8 cellular contexts compared by ENCODE assay signal in genomic region chr1:235050911-235051360, GRCh38.
A peak's percentile ranks its signal among the peaks of the same experiment; 100 is the strongest.
DNase-seq lines count a peak whose midpoint lies in the region; ATAC-seq and TF ChIP-seq lines count a peak whose summit lies in the region.

No MANE protein-coding gene starts in this region.

- CTCF ChIA-PET in GM10248 (lab: Yijun Ruan, JAX): interaction anchor here (0.9 to 5.5 kb wide), 9 partner anchors 10 to 188 kb away, joined by 3 to 30 read pairs (median 4); no protein-coding TSS in a partner anchor

- peak; percentile 76 for DNase-seq in GM10248 (ENCODE audit: extremely low spot score)
- DNase-seq in amniotic epithelial cell (ENCODE audit: low read depth): peak; percentile 84
- DNase-seq in myocyte (ENCODE audit: low read depth): peak; percentile 55
- no peak for DNase-seq in cortex of kidney (lab: John Stamatoyannopoulos, UW)
- DNase-seq in epidermal melanocyte (ENCODE audit: insufficient read length, low spot score): no peak
- no peak for DNase-seq in NCI-H524 treated with DMSO at 0.1 percent for 48 hours (lab: John Stamatoyannopoulos, UW)
- no peak for DNase-seq in NCI-H2227 treated with DMSO at 0.1 percent for 48 hours (lab: John Stamatoyannopoulos, UW)

- ATAC-seq in GM21786 (IDR thresholded peaks at IDR 0.05; ENCODE audit: unreplicated experiment): peak; percentile 33

- no peak for TF ChIP-seq CTCF in GM10248 (IDR thresholded peaks at IDR 0.05; ENCODE audit: control extremely low read depth, extremely low read depth, low read depth, missing control alignments)

- POLR2A ChIA-PET in GM10248 (lab: Yijun Ruan, JAX): interaction anchor here (0.9 to 1.8 kb wide), 6 partner anchors 23 to 440 kb away, joined by 3 to 6 read pairs (median 4); no protein-coding TSS in a partner anchor

Comparison
In these comparisons a context has a peak if more than half of its experiments do, and no peak if none do; other contexts are left out.
1. DNase-seq: peak in GM10248 (single experiment), amniotic epithelial cell (single experiment) and myocyte (single experiment); none in cortex of kidney (single experiment), epidermal melanocyte (single experiment), NCI-H524 treated with DMSO at 0.1 percent for 48 hours (single experiment) and NCI-H2227 treated with DMSO at 0.1 percent for 48 hours (single experiment).